22 cellular contexts compared by ENCODE assay signal in genomic region chr18:12000072-12000659, GRCh38. TPM values are rescaled to one million over a fixed set of nuclear protein-coding genes. Genes with fewer than 3 reads are reported as not detected.
DNase-seq lines count a peak whose midpoint lies in the region; ATAC-seq, FAIRE-seq and TF ChIP-seq lines count a peak whose summit lies in the region.
"Had no signal": no experiment of that assay in that cellular context is flagged by ENCODE, and none has a peak within 500 bp of the region (broad histone marks: within the 10 kb centered on the region; RNA-seq: fewer than 3 reads in every experiment).

No MANE protein-coding gene starts in this region.

- no peaks in the 10 kb centered on the region for H3K27me3 Mint-ChIP-seq in type B pancreatic cell
- H3K27me3 Mint-ChIP-seq: CD4-positive, CD25-positive, alpha-beta regulatory T cell had no signal

- TF ChIP-seq CTCF in left lung (IDR thresholded peaks at IDR 0.05), result no peak
- no peak for TF ChIP-seq CTCF in pancreas (IDR thresholded peaks at IDR 0.05)
- TF ChIP-seq CTCF in type B pancreatic cell (conservative IDR thresholded peaks at IDR 0.05), result no peak

- H3K4me1 ChIP-seq in left lung (peaks cover 10 to 14% of the 10 kb centered on the region in 2 donors), pancreas (peaks cover 54 to 74% (median 72%) of the 10 kb centered on the region in 3 donors)

- H3K9me3 ChIP-seq in left lung (no peaks in the 10 kb centered on the region), pancreas (no peaks in the 10 kb centered on the region)
- H3K9me3 ChIP-seq: MG63, SJSA1 had no signal

- H3K27ac Mint-ChIP-seq in type B pancreatic cell, result peak overlapping the region; percentile 14
- H3K27ac Mint-ChIP-seq: CD4-positive, CD25-positive, alpha-beta regulatory T cell had no signal

- H3K36me3 ChIP-seq in left lung (peaks cover 0 to 38% of the 10 kb centered on the region in 2 donors), pancreas (peaks cover 0 to 9% (median 0%) of the 10 kb centered on the region in 3 donors)
- H3K36me3 ChIP-seq: SJSA1 had no signal

- no peak overlapping the region for H3K27ac ChIP-seq in left lung
- H3K27ac ChIP-seq in pancreas, result peak overlapping the region; percentile 50 to 86 (median 66)
- H3K27ac ChIP-seq: SJSA1 had no signal

- ATAC-seq in left lung (peak; percentile 19), pancreas (peak; percentile 41 to 60 (median 48)), GM21423 (IDR thresholded peaks at IDR 0.05; ENCODE audit: unreplicated experiment) (no peak), HG03442 (IDR thresholded peaks at IDR 0.05; ENCODE audit: unreplicated experiment) (no peak)
- ATAC-seq: K562, Right ventricle myocardium inferior had no signal

- peaks cover 23% of the 10 kb centered on the region for H3K4me1 Mint-ChIP-seq in type B pancreatic cell (ENCODE audit: unreplicated experiment)

- FAIRE-seq in colon (lab: Jason Lieb, UNC), result peak; percentile 72
- FAIRE-seq in pancreas (lab: Jason Lieb, UNC), result no peak
- FAIRE-seq: GM12891, K562 had no signal

- H3K27me3 ChIP-seq in left lung (no peaks in the 10 kb centered on the region), pancreas (no peaks in the 10 kb centered on the region)
- H3K27me3 ChIP-seq: MG63, SJSA1 had no signal

- H3K4me3 ChIP-seq in left lung (no peak overlapping the region), pancreas (no peak overlapping the region)
- H3K4me3 ChIP-seq: K562, MG63, SJSA1 had no signal

- H3K9me3 Mint-ChIP-seq in type B pancreatic cell, result no peaks in the 10 kb centered on the region
- H3K9me3 Mint-ChIP-seq: CD4-positive, CD25-positive, alpha-beta regulatory T cell had no signal

- H3K36me3 Mint-ChIP-seq in type B pancreatic cell, result peaks cover 3% of the 10 kb centered on the region

- DNase-seq in left lung (no peak), pancreas (peak in 1 of 6 donors; percentile 19), type B pancreatic cell (ENCODE audit: extremely low spot score, unreplicated experiment) (no peak), GDM1 (lab: John Stamatoyannopoulos, UW) (no peak)
- DNase-seq: CD4-positive, CD25-positive, alpha-beta regulatory T cell; DND-41; GOT3; HCEC 1CT; MG63; NCI-H1417; NCI-H1694 treated with DMSO at 0.1 percent for 48 hours; NCI-H2081 treated with DMSO at 0.1 percent for 48 hours; NCI-H446; NCI-H526; OCI-M1 had no signal

- intact Hi-C loops in left lung (cut with DNase I), result no loop called here
- intact Hi-C loops in pancreas (cut with DNase I), result no loop called here

- H3K4me3 Mint-ChIP-seq in type B pancreatic cell, result no peak overlapping the region
- H3K4me3 Mint-ChIP-seq: CD4-positive, CD25-positive, alpha-beta regulatory T cell had no signal

- 16 to 30% methylated on average over 5 of the region's 5 CpGs for WGBS in pancreas, 2 donors

RNA-seq across cellular contexts. Expression of gene IMPA2, which starts 18.9 kb away (rescaled TPM):
- 10 to 100 TPM; 62.2 to 92.5 TPM for total RNA-seq in left lung
- total RNA-seq in pancreas, result 100 to 1,000 TPM; 140 to 286 (median 208) TPM
- 100 to 1,000 TPM in 1 of 2 donors, 10 to 100 TPM in 1; 93.5 to 130 TPM for polyA plus RNA-seq in pancreas
- total RNA-seq in type B pancreatic cell (ENCODE audit: low replicate concordance), result 53.6 and 56.3 TPM in 2 replicates

Comparison
In these comparisons a context has a peak if more than half of its experiments do, and no peak if none do; other contexts are left out.
1. ATAC-seq: peak in left lung (single experiment) and pancreas (4 of 4); none in GM21423 (single experiment) and HG03442 (single experiment).
2. H3K27ac ChIP-seq: peak in pancreas (4 of 4); none in left lung (0 of 2).